In genomic region chr7:1530946-1531262, GRCh38 we compare ENCODE assay signal across 8 cellular contexts. TPM values are rescaled to one million over a fixed set of nuclear protein-coding genes. Genes with fewer than 3 reads are reported as not detected.
DNase-seq lines count a peak whose midpoint lies in the region; ATAC-seq and TF ChIP-seq lines count a peak whose summit lies in the region.

No MANE protein-coding gene starts in this region.

- peaks cover 44% of the 10 kb centered on the region for H3K4me1 ChIP-seq in NT2/D1 (ENCODE audit: insufficient read depth, insufficient read length)
- H3K4me1 ChIP-seq in right cardiac atrium (ENCODE audit: control insufficient read depth, insufficient read depth, low read length) = peaks cover 7% of the 10 kb centered on the region
- H3K4me1 ChIP-seq in tibial nerve = peaks cover 0 to 45% (median 29%) of the 10 kb centered on the region in 4 donors

- H3K4me3 ChIP-seq in NT2/D1 (ENCODE audit: insufficient read length, low read depth) (peak overlapping the region; percentile 50), right cardiac atrium (ENCODE audit: low read length) (peak overlapping the region; percentile 96), tibial nerve (peak overlapping the region in 3 of 4 donors; percentile 58 to 86 (median 66))

- TF ChIP-seq EP300 in tibial nerve (IDR thresholded peaks at IDR 0.05) = no peak

- CTCF ChIA-PET in activated naive CD4-positive, alpha-beta T cell treated with anti-CD3 and anti-CD28 coated beads, Interleukin-2, amount 10 ng/mL, durations not matched to agents 7 days and 5 days (lab: Charles Lee) = no interaction called here

- WGBS in right cardiac atrium = under 1% methylated on average over 45 of the region's 45 CpGs
- 0% methylated on average over 1 of the region's 45 CpGs; no CpG with 5 or more reads in 1 of the 2 donors for WGBS in tibial nerve, 2 donors

- H3K9me3 ChIP-seq in NT2/D1 (ENCODE audit: insufficient read depth, low read length) (no peaks in the 10 kb centered on the region), right cardiac atrium (ENCODE audit: control insufficient read depth, low read length) (no peaks in the 10 kb centered on the region), tibial nerve (no peaks in the 10 kb centered on the region)

- H3K36me3 ChIP-seq in NT2/D1 (ENCODE audit: insufficient read depth, insufficient read length, low read length) = no peaks in the 10 kb centered on the region
- H3K36me3 ChIP-seq in tibial nerve = no peaks in the 10 kb centered on the region

- H3K4me3 Mint-ChIP-seq in activated naive CD4-positive, alpha-beta T cell treated with anti-CD3 and anti-CD28 coated beads, Interleukin-2, amount 10 ng/mL, durations not matched to agents 7 days and 5 days = no peak overlapping the region

- H3K9me3 Mint-ChIP-seq in activated naive CD4-positive, alpha-beta T cell treated with anti-CD3 and anti-CD28 coated beads, Interleukin-2, amount 50 U/mL, for 72 hours = no peaks in the 10 kb centered on the region
- H3K9me3 Mint-ChIP-seq in activated naive CD4-positive, alpha-beta T cell treated with anti-CD3 and anti-CD28 coated beads, Interleukin-2, amount 10 ng/mL, durations not matched to agents 7 days and 5 days = no peaks in the 10 kb centered on the region

- H3K27me3 ChIP-seq in NT2/D1 (ENCODE audit: insufficient read depth, insufficient read length) (peaks cover 19% of the 10 kb centered on the region), right cardiac atrium (ENCODE audit: control insufficient read depth, insufficient read depth) (no peaks in the 10 kb centered on the region), tibial nerve (no peaks in the 10 kb centered on the region)

- no peak for DNase-seq in activated naive CD4-positive, alpha-beta T cell treated with anti-CD3 and anti-CD28 coated beads, Interleukin-2, amount 50 U/mL, for 72 hours (ENCODE audit: low spot score in 2 of 2)
- no peak for DNase-seq in activated naive CD4-positive, alpha-beta T cell treated with anti-CD3 and anti-CD28 coated beads, Interleukin-2, amount 10 ng/mL, durations not matched to agents 7 days and 5 days
- DNase-seq in NT2/D1 (ENCODE audit: low read depth, low spot score) (no peak), right cardiac atrium (no peak), tibial nerve (ENCODE audit: low spot score in 2 of 2) (no peak), NCI-H1436 (lab: John Stamatoyannopoulos, UW) (no peak), OCI-M1 (lab: John Stamatoyannopoulos, UW) (no peak)

- H3K27ac ChIP-seq in right cardiac atrium (ENCODE audit: low read length) (peak overlapping the region; percentile 96), tibial nerve (peak overlapping the region; percentile 88 to 100 (median 98))

- peaks cover 25% of the 10 kb centered on the region for H3K4me1 Mint-ChIP-seq in activated naive CD4-positive, alpha-beta T cell treated with anti-CD3 and anti-CD28 coated beads, Interleukin-2, amount 10 ng/mL, durations not matched to agents 7 days and 5 days

- peak overlapping the region; percentile 32 for H3K9ac ChIP-seq in NT2/D1 (ENCODE audit: insufficient read length, low read depth)

- ATAC-seq in activated naive CD4-positive, alpha-beta T cell treated with anti-CD3 and anti-CD28 coated beads, Interleukin-2, amount 50 U/mL, for 72 hours = peak; percentile 3 to 8
- ATAC-seq in right cardiac atrium (no peak), GM21526 (IDR thresholded peaks at IDR 0.05; ENCODE audit: low FRiP score, unreplicated experiment) (no peak)

- peak overlapping the region in 1 of 2 donors; percentile 86 for H3K27ac Mint-ChIP-seq in activated naive CD4-positive, alpha-beta T cell treated with anti-CD3 and anti-CD28 coated beads, Interleukin-2, amount 50 U/mL, for 72 hours
- H3K27ac Mint-ChIP-seq in activated naive CD4-positive, alpha-beta T cell treated with anti-CD3 and anti-CD28 coated beads, Interleukin-2, amount 10 ng/mL, durations not matched to agents 7 days and 5 days = no peak overlapping the region

- peaks cover 6 to 9% of the 10 kb centered on the region in 2 donors for H3K36me3 Mint-ChIP-seq in activated naive CD4-positive, alpha-beta T cell treated with anti-CD3 and anti-CD28 coated beads, Interleukin-2, amount 50 U/mL, for 72 hours
- peaks cover 5% of the 10 kb centered on the region for H3K36me3 Mint-ChIP-seq in activated naive CD4-positive, alpha-beta T cell treated with anti-CD3 and anti-CD28 coated beads, Interleukin-2, amount 10 ng/mL, durations not matched to agents 7 days and 5 days

- H3K27me3 Mint-ChIP-seq in activated naive CD4-positive, alpha-beta T cell treated with anti-CD3 and anti-CD28 coated beads, Interleukin-2, amount 10 ng/mL, durations not matched to agents 7 days and 5 days = peaks cover 34% of the 10 kb centered on the region

- TF ChIP-seq POLR2A in tibial nerve (IDR thresholded peaks at IDR 0.05) = no peak

- intact Hi-C loops in right cardiac atrium (cut with DNase I) = no loop called here

- no peak for TF ChIP-seq CTCF in tibial nerve (IDR thresholded peaks at IDR 0.05)

RNA-seq across cellular contexts. Expression of gene MAFK, which starts 0.4 kb away (rescaled TPM):
- 10 to 100 TPM; 34.1 to 37.3 TPM for total RNA-seq in activated naive CD4-positive, alpha-beta T cell treated with anti-CD3 and anti-CD28 coated beads, Interleukin-2, amount 50 U/mL, for 72 hours
- total RNA-seq in right cardiac atrium = 10 to 100 TPM; 43.6 to 69.3 (median 55.9) TPM
- polyA plus RNA-seq in right cardiac atrium = 73.8 TPM
- 100 to 1,000 TPM in 2 of 4 donors, 10 to 100 TPM in 2; 41.3 to 117 (median 74.5) TPM for total RNA-seq in tibial nerve

RNA-seq across cellular contexts. Expression of gene TMEM184A, which starts 25.1 kb away (rescaled TPM):
- total RNA-seq in activated naive CD4-positive, alpha-beta T cell treated with anti-CD3 and anti-CD28 coated beads, Interleukin-2, amount 50 U/mL, for 72 hours = under 1 TPM; 0.12 to 0.73 TPM
- total RNA-seq in right cardiac atrium (under 1 TPM in 3 of 4 donors, not detected in 1; 0.26 to 0.62 (median 0.49) TPM), tibial nerve (1 to 10 TPM in 1 of 4 donors, under 1 TPM in 1, not detected in 2; 0.66 to 2.5 TPM)
- polyA plus RNA-seq in right cardiac atrium = 0.38 TPM

RNA-seq across cellular contexts. Expression of gene INTS1, which starts 26.7 kb away (rescaled TPM):
- 10 to 100 TPM; 84.6 to 85.0 TPM for total RNA-seq in activated naive CD4-positive, alpha-beta T cell treated with anti-CD3 and anti-CD28 coated beads, Interleukin-2, amount 50 U/mL, for 72 hours
- total RNA-seq in right cardiac atrium (10 to 100 TPM; 30.6 to 48.3 (median 46.3) TPM), tibial nerve (10 to 100 TPM; 45.7 to 81.6 (median 52.3) TPM)
- polyA plus RNA-seq in right cardiac atrium = 39.0 TPM

RNA-seq across cellular contexts. Expression of gene PSMG3, which starts 38.9 kb away (rescaled TPM):
- total RNA-seq in activated naive CD4-positive, alpha-beta T cell treated with anti-CD3 and anti-CD28 coated beads, Interleukin-2, amount 50 U/mL, for 72 hours = 10 to 100 TPM; 26.8 to 36.4 TPM
- total RNA-seq in right cardiac atrium (10 to 100 TPM; 11.6 to 16.2 (median 13.9) TPM), tibial nerve (10 to 100 TPM; 36.3 to 42.3 (median 39.5) TPM)
- polyA plus RNA-seq in right cardiac atrium = 27.6 TPM

Comparison
In these comparisons a context has a peak if more than half of its experiments do, and no peak if none do; other contexts are left out.
1. ATAC-seq: peak in activated naive CD4-positive, alpha-beta T cell treated with anti-CD3 and anti-CD28 coated beads, Interleukin-2, amount 50 U/mL, for 72 hours (2 of 2); none in right cardiac atrium (0 of 2) and GM21526 (single experiment).
2. Peak in every context shown above with its lines, with median percentiles within 50 percentile points of each other: H3K4me3 ChIP-seq.